ENCODE assay signal across 31 cellular contexts in genomic region chr2:217332392-217332791, GRCh38.
DNase-seq lines count a peak whose midpoint lies in the region; ATAC-seq, FAIRE-seq and TF ChIP-seq lines count a peak whose summit lies in the region.
"Had no signal": no experiment of that assay in that cellular context is flagged by ENCODE, and none has a peak within 500 bp of the region (broad histone marks: within the 10 kb centered on the region; RNA-seq: fewer than 3 reads in every experiment).

No MANE protein-coding gene starts in this region.

- no peak for DNase-seq in heart left ventricle
- no peak for DNase-seq in left ventricle myocardium superior
- DNase-seq in pancreas: no peak
- no peak for DNase-seq in transverse colon
- DNase-seq in NCI-H2081 treated with DMSO at 0.1 percent for 48 hours (lab: John Stamatoyannopoulos, UW): no peak
- DNase-seq in NCI-H526 (lab: John Stamatoyannopoulos, UW): no peak
- DNase-seq: activated CD4-positive, alpha-beta T cell treated with anti-CD3 and anti-CD28 coated beads, Interleukin-2, amount 50 U/mL, for 4 hours; activated CD8-positive, alpha-beta memory T cell treated with anti-CD3 and anti-CD28 coated beads, Interleukin-2, amount 50 U/mL, for 4 hours; activated naive CD4-positive, alpha-beta T cell treated with anti-CD3 and anti-CD28 coated beads for 36 hours; adrenal gland; AML-193; CD4-positive, alpha-beta memory T cell; DMS153; effector memory CD8-positive, alpha-beta T cell; midbrain; natural killer cell; NCI-H1105; NCI-H187 treated with DMSO at 0.1 percent for 48 hours; NCI-H2227 treated with DMSO at 0.1 percent for 48 hours; NCI-H69; Peyer's patch; right cardiac atrium; stimulated activated CD4-positive, alpha-beta T cell treated with anti-CD3 and anti-CD28 coated beads, Interleukin-4, amount 100 ng/mL, for 4 hours; testis had no signal

- TF ChIP-seq CTCF in heart left ventricle (IDR thresholded peaks at IDR 0.05) (no peak), gastroesophageal sphincter (IDR thresholded peaks at IDR 0.05) (no peak), pancreas (IDR thresholded peaks at IDR 0.05) (no peak), transverse colon (IDR thresholded peaks at IDR 0.05) (no peak)

- H3K4me3 ChIP-seq in heart left ventricle: no peak overlapping the region
- H3K4me3 ChIP-seq in gastroesophageal sphincter: no peak overlapping the region
- no peak overlapping the region for H3K4me3 ChIP-seq in pancreas
- no peak overlapping the region for H3K4me3 ChIP-seq in transverse colon
- H3K4me3 ChIP-seq: adrenal gland, Peyer's patch, testis had no signal

- TF ChIP-seq EP300 in gastroesophageal sphincter (IDR thresholded peaks at IDR 0.05): no peak
- TF ChIP-seq EP300 in transverse colon (IDR thresholded peaks at IDR 0.05; ENCODE audit: low read depth): no peak

- WGBS in heart left ventricle, 4 donors: 99 to 100% (median 100%) methylated on average over 2 of the region's 2 CpGs
- 100% methylated on average over 2 of the region's 2 CpGs; no CpG with 5 or more reads in 1 of the 2 donors for WGBS in gastroesophageal sphincter (ENCODE audit: low coverage in 1 of 2), 2 donors
- 98% methylated on average over 2 of the region's 2 CpGs for WGBS in pancreas, 2 donors
- 80 to 94% methylated on average over 1 to 2 of the region's 2 CpGs for WGBS in transverse colon (ENCODE audit: low coverage in 1 of 2), 2 donors

- H3K27me3 ChIP-seq in heart left ventricle (peaks cover 0 to 4% (median 0%) of the 10 kb centered on the region in 9 donors), gastroesophageal sphincter (no peaks in the 10 kb centered on the region), pancreas (no peaks in the 10 kb centered on the region), transverse colon (no peaks in the 10 kb centered on the region)
- H3K27me3 ChIP-seq: adrenal gland, Peyer's patch, testis had no signal

- H3K27ac ChIP-seq in heart left ventricle: peak overlapping the region in 10 of 12 donors; percentile 51 to 88 (median 75)
- H3K27ac ChIP-seq in gastroesophageal sphincter: peak overlapping the region; percentile 19 to 88 (median 78)
- H3K27ac ChIP-seq in pancreas: peak overlapping the region; percentile 2 to 72 (median 30)
- H3K27ac ChIP-seq in transverse colon: peak overlapping the region; percentile 9 to 73 (median 53)
- H3K27ac ChIP-seq: testis had no signal

- ATAC-seq in heart left ventricle (no peak), left ventricle myocardium superior (no peak), gastroesophageal sphincter (no peak), pancreas (no peak), HG02759 (IDR thresholded peaks at IDR 0.05; ENCODE audit: unreplicated experiment) (no peak)
- ATAC-seq: effector memory CD8-positive, alpha-beta T cell; natural killer cell; stimulated activated memory B cell treated with anti-CD40 and anti-IgM and Interleukin-4, amounts not matched to agents 10 μg/mL and 1 μg/mL and 100 μg/mL, for 72 hours had no signal

- no peak for FAIRE-seq in pancreas (lab: Jason Lieb, UNC)
- FAIRE-seq: A204.1, bronchial epithelial cell, colon, TTC549 had no signal

- in situ Hi-C loops in transverse colon (cut with MboI; ENCODE audit: low pct_ligation_motif_present in 1 of 4, low pct_unique_long_range_greater_than_20kb in 1 of 4, low sequenced_read_pairs in 3 of 4): no loop called here

- H3K4me1 ChIP-seq in heart left ventricle (peaks cover 0 to 36% (median 13%) of the 10 kb centered on the region in 12 donors), gastroesophageal sphincter (peaks cover 14 to 59% (median 20%) of the 10 kb centered on the region in 3 donors), pancreas (no peaks in the 10 kb centered on the region), transverse colon (peaks cover 0 to 11% (median 2%) of the 10 kb centered on the region in 4 donors)
- H3K4me1 ChIP-seq: Peyer's patch had no signal

- H3K9me3 ChIP-seq in heart left ventricle (no peaks in the 10 kb centered on the region), gastroesophageal sphincter (no peaks in the 10 kb centered on the region), pancreas (no peaks in the 10 kb centered on the region), transverse colon (no peaks in the 10 kb centered on the region)
- H3K9me3 ChIP-seq: adrenal gland, Peyer's patch, testis had no signal

- intact Hi-C loops in heart left ventricle (cut with DNase I) (loop anchor here in 1 of 10 donors (5.0 kb wide), 1 partner anchor 100 kb away; no protein-coding TSS in a partner anchor), left ventricle myocardium superior (cut with micrococcal nuclease) (no loop called here), pancreas (cut with DNase I) (no loop called here), transverse colon (cut with DNase I; ENCODE audit: low total_unique reads) (loop anchor here (10.0 kb wide), 2 partner anchors 68 to 638 kb away; partner anchors contain the start of gene IGFBP5)

- H3K36me3 ChIP-seq in heart left ventricle: no peaks in the 10 kb centered on the region
- no peaks in the 10 kb centered on the region for H3K36me3 ChIP-seq in gastroesophageal sphincter
- H3K36me3 ChIP-seq in pancreas: no peaks in the 10 kb centered on the region
- H3K36me3 ChIP-seq in transverse colon: no peaks in the 10 kb centered on the region
- H3K36me3 ChIP-seq: adrenal gland, Peyer's patch had no signal

- TF ChIP-seq POLR2A in heart left ventricle (IDR thresholded peaks at IDR 0.05) (no peak), gastroesophageal sphincter (IDR thresholded peaks at IDR 0.05) (no peak), transverse colon (IDR thresholded peaks at IDR 0.05) (no peak)
